ENCODE assay signal across 25 cellular contexts in genomic region chr3:42531470-42531869, GRCh38. TPM values are rescaled to one million over a fixed set of nuclear protein-coding genes. Genes with fewer than 3 reads are reported as not detected.
DNase-seq lines count a peak whose midpoint lies in the region; ATAC-seq and TF ChIP-seq lines count a peak whose summit lies in the region.
"Had no signal": no experiment of that assay in that cellular context is flagged by ENCODE, and none has a peak within 500 bp of the region (broad histone marks: within the 10 kb centered on the region; RNA-seq: fewer than 3 reads in every experiment).

No MANE protein-coding gene starts in this region.

- H3K4ac ChIP-seq in mesenchymal stem cell (ENCODE audit: low read depth in 1 of 2, low read length in 2 of 2): no peak overlapping the region

- H3K14ac ChIP-seq in mesenchymal stem cell (ENCODE audit: low read length in 2 of 2): no peak overlapping the region

- no peaks in the 10 kb centered on the region for H3K9me3 ChIP-seq in CD8-positive, alpha-beta T cell (ENCODE audit: low read length)
- no peaks in the 10 kb centered on the region for H3K9me3 ChIP-seq in GM23248 (ENCODE audit: low read depth)
- H3K9me3 ChIP-seq in mesenchymal stem cell (ENCODE audit: control insufficient read depth, low read length): no peaks in the 10 kb centered on the region
- H3K9me3 ChIP-seq: HAP-1 had no signal

- no peak overlapping the region for H4K8ac ChIP-seq in mesenchymal stem cell (ENCODE audit: low read length)

- H3K23ac ChIP-seq in mesenchymal stem cell (ENCODE audit: low read length in 2 of 2): no peak overlapping the region

- H4K20me1 ChIP-seq in GM23248 (ENCODE audit: insufficient read depth): no peaks in the 10 kb centered on the region

- peak overlapping the region; percentile 10 for H3K27ac Mint-ChIP-seq in activated naive CD4-positive, alpha-beta T cell treated with anti-CD3 and anti-CD28 coated beads for 36 hours
- peak overlapping the region; percentile 70 for H3K27ac Mint-ChIP-seq in CD8-positive, alpha-beta T cell
- H3K27ac Mint-ChIP-seq: IgD-negative memory B cell had no signal

- no peaks in the 10 kb centered on the region for H3K9me3 Mint-ChIP-seq in activated naive CD4-positive, alpha-beta T cell treated with anti-CD3 and anti-CD28 coated beads for 36 hours
- H3K9me3 Mint-ChIP-seq in CD8-positive, alpha-beta T cell: no peaks in the 10 kb centered on the region
- H3K9me3 Mint-ChIP-seq: IgD-negative memory B cell had no signal

- no peaks in the 10 kb centered on the region for H3K36me3 Mint-ChIP-seq in activated naive CD4-positive, alpha-beta T cell treated with anti-CD3 and anti-CD28 coated beads for 36 hours (ENCODE audit: low read depth)
- H3K36me3 Mint-ChIP-seq in CD8-positive, alpha-beta T cell: peaks cover 36% of the 10 kb centered on the region
- H3K36me3 Mint-ChIP-seq: IgD-negative memory B cell had no signal

- CTCF ChIA-PET in activated naive CD4-positive, alpha-beta T cell treated with anti-CD3 and anti-CD28 coated beads for 36 hours (lab: Charles Lee): interaction anchor here (9.4 kb wide), 1 partner anchor 17 kb away, joined by 79 read pairs; no protein-coding TSS in a partner anchor
- CTCF ChIA-PET in CD8-positive, alpha-beta T cell (lab: Charles Lee): interaction anchor here (1.0 to 25.4 kb wide), 4 partner anchors 8 to 24 kb away, joined by 4 to 556 read pairs (median 5); partner anchors contain the start of gene VIPR1

- POLR2A ChIA-PET in CD8-positive, alpha-beta T cell (lab: Charles Lee): no interaction called here

- no peaks in the 10 kb centered on the region for H3K79me2 ChIP-seq in GM23248 (ENCODE audit: insufficient read depth)

- intact Hi-C loops in activated naive CD4-positive, alpha-beta T cell treated with anti-CD3 and anti-CD28 coated beads for 36 hours (cut with micrococcal nuclease): no loop called here
- intact Hi-C loops in CD8-positive, alpha-beta T cell (cut with DNase I, micrococcal nuclease): no loop called here
- intact Hi-C loops in dorsolateral prefrontal cortex (cut with DNase I) (no loop called here), posterior vena cava (cut with DNase I) (no loop called here)

- no peak overlapping the region for H2AFZ ChIP-seq in GM23248
- no peak overlapping the region for H2AFZ ChIP-seq in mesenchymal stem cell (ENCODE audit: low read depth, low read length)

- H2AK5ac ChIP-seq in mesenchymal stem cell (ENCODE audit: low read length, severe bottlenecking): no peak overlapping the region

- H2BK5ac ChIP-seq in mesenchymal stem cell (ENCODE audit: low read depth, low read length, poor library complexity, severe bottlenecking): no peak overlapping the region

- H3K4me2 ChIP-seq in GM23248 (ENCODE audit: unreplicated experiment): no peak overlapping the region
- H3K4me2 ChIP-seq in mesenchymal stem cell (ENCODE audit: low read length, poor library complexity, severe bottlenecking): no peak overlapping the region

- H3K9me2 ChIP-seq in GM23248 (ENCODE audit: insufficient read depth): no peaks in the 10 kb centered on the region

- in situ Hi-C loops in GM23248 (cut with MboI): no loop called here

- no peak for DNase-seq in activated naive CD4-positive, alpha-beta T cell treated with anti-CD3 and anti-CD28 coated beads for 36 hours
- no peak for DNase-seq in activated naive CD4-positive, alpha-beta T cell (lab: John Stamatoyannopoulos, UW)
- no peak for DNase-seq in CD8-positive, alpha-beta T cell
- DNase-seq in dorsolateral prefrontal cortex: no peak
- peak; percentile 66 for DNase-seq in posterior vena cava (ENCODE audit: low spot score)
- DNase-seq in A172 (ENCODE audit: low spot score): no peak
- no peak for DNase-seq in GM23248
- no peak for DNase-seq in mesenchymal stem cell
- DNase-seq: 8988T; AML-193; DMS79; Karpas-422; MV-4-11; NCI-H1105 treated with DMSO at 0.1 percent for 48 hours; NCI-H2029 treated with DMSO at 0.1 percent for 48 hours; NCI-H345; NCI-H524; NCI-H774; NK-92 treated with Interleukin-12 subunit alpha and Interleukin-12 subunit beta, amount 100 ng/mL, for 24 hours had no signal

- no peak for ATAC-seq in CD8-positive, alpha-beta T cell
- ATAC-seq: SK-N-SH treated with all-trans-retinoic acid at 6 μM for 48 hours had no signal

- peaks cover 78% of the 10 kb centered on the region for H3K4me1 ChIP-seq in CD8-positive, alpha-beta T cell (ENCODE audit: insufficient read depth, low read length)
- H3K4me1 ChIP-seq in GM23248 (ENCODE audit: insufficient read depth) (no peaks in the 10 kb centered on the region), mesenchymal stem cell (ENCODE audit: control insufficient read depth, insufficient read depth, low read depth, low read length) (peaks cover 11% of the 10 kb centered on the region)
- H3K4me1 ChIP-seq: HAP-1 had no signal

- no peak overlapping the region for H3K9ac ChIP-seq in GM23248
- H3K9ac ChIP-seq in mesenchymal stem cell (ENCODE audit: low read length): no peak overlapping the region

- H3K27me3 ChIP-seq in CD8-positive, alpha-beta T cell (ENCODE audit: insufficient read depth, low read length): no peaks in the 10 kb centered on the region
- no peaks in the 10 kb centered on the region for H3K27me3 ChIP-seq in dorsolateral prefrontal cortex
- no peaks in the 10 kb centered on the region for H3K27me3 ChIP-seq in GM23248 (replicated peaks; ENCODE audit: insufficient read depth)
- H3K27me3 ChIP-seq in mesenchymal stem cell (ENCODE audit: control insufficient read depth in 1 of 2, insufficient read depth in 1 of 2, low read length in 2 of 2): peaks cover 24 to 72% of the 10 kb centered on the region in 2 experiments

- no peak overlapping the region for H2BK15ac ChIP-seq in mesenchymal stem cell (ENCODE audit: low read depth, poor library complexity, severe bottlenecking)

- 56 to 57% methylated on average over 6 of the region's 6 CpGs for WGBS in GM23248 (ENCODE audit: low coverage in 1 of 2, low lambda C conversion rate in 2 of 2, missing lambda C conversion rate in 2 of 2), 2 experiments
- WGBS in mesenchymal stem cell: 82% methylated on average over 5 of the region's 6 CpGs

- H3F3A ChIP-seq in GM23248 (ENCODE audit: insufficient read depth): no peaks in the 10 kb centered on the region

- peaks cover 75% of the 10 kb centered on the region for H3K4me1 Mint-ChIP-seq in activated naive CD4-positive, alpha-beta T cell treated with anti-CD3 and anti-CD28 coated beads for 36 hours (ENCODE audit: low read depth)
- peaks cover 83% of the 10 kb centered on the region for H3K4me1 Mint-ChIP-seq in CD8-positive, alpha-beta T cell (ENCODE audit: low read depth)

- no peak overlapping the region for H3K4me3 ChIP-seq in CD8-positive, alpha-beta T cell (ENCODE audit: low read depth, low read length)
- H3K4me3 ChIP-seq in dorsolateral prefrontal cortex (no peak overlapping the region), GM23248 (no peak overlapping the region), mesenchymal stem cell (ENCODE audit: insufficient read depth in 1 of 2, low read depth in 1 of 2, low read length in 2 of 2) (no peak overlapping the region)
- H3K4me3 ChIP-seq: HAP-1 had no signal

- H3K4me3 Mint-ChIP-seq in activated naive CD4-positive, alpha-beta T cell treated with anti-CD3 and anti-CD28 coated beads for 36 hours: no peak overlapping the region
- no peak overlapping the region for H3K4me3 Mint-ChIP-seq in CD8-positive, alpha-beta T cell
- H3K4me3 Mint-ChIP-seq: IgD-negative memory B cell had no signal

- no peaks in the 10 kb centered on the region for H3K27me3 Mint-ChIP-seq in activated naive CD4-positive, alpha-beta T cell treated with anti-CD3 and anti-CD28 coated beads for 36 hours (ENCODE audit: low read depth)
- no peaks in the 10 kb centered on the region for H3K27me3 Mint-ChIP-seq in CD8-positive, alpha-beta T cell (ENCODE audit: low read depth)

- H3K79me1 ChIP-seq in mesenchymal stem cell (replicated peaks; ENCODE audit: low read length, poor library complexity, severe bottlenecking): no peaks in the 10 kb centered on the region

- no peak overlapping the region for H3K18ac ChIP-seq in mesenchymal stem cell (ENCODE audit: low read depth in 1 of 2, low read length in 2 of 2)

- peaks cover 5% of the 10 kb centered on the region for H3K36me3 ChIP-seq in CD8-positive, alpha-beta T cell (ENCODE audit: insufficient read depth, low read length)
- H3K36me3 ChIP-seq in GM23248 (ENCODE audit: low read depth): no peaks in the 10 kb centered on the region
- H3K36me3 ChIP-seq in mesenchymal stem cell (ENCODE audit: control insufficient read depth in 1 of 2, insufficient read depth in 2 of 2, low read depth in 1 of 2, low read length in 2 of 2): no peaks in the 10 kb centered on the region
- H3K36me3 ChIP-seq: HAP-1 had no signal

- H3K27ac ChIP-seq in CD8-positive, alpha-beta T cell (ENCODE audit: low read depth, low read length): no peak overlapping the region
- H3K27ac ChIP-seq in dorsolateral prefrontal cortex (peak overlapping the region in 37 of 59 donors; percentile 0 to 84 (median 53)), GM23248 (no peak overlapping the region), mesenchymal stem cell (ENCODE audit: low read length, poor library complexity, severe bottlenecking) (no peak overlapping the region)
- H3K27ac ChIP-seq: C4-2B, RWPE1 had no signal

- no peak overlapping the region for H2BK120ac ChIP-seq in mesenchymal stem cell (ENCODE audit: low read depth, low read length)

- no peak for TF ChIP-seq CTCF in CD8-positive, alpha-beta T cell (IDR thresholded peaks at IDR 0.05)
- no peak for TF ChIP-seq CTCF in dorsolateral prefrontal cortex (IDR thresholded peaks at IDR 0.05 in 54 of 56, conservative IDR thresholded peaks at IDR 0.05 in 2 of 56; ENCODE audit: low read depth in 1 of 56, partially characterized antibody in 56 of 56)

- no peak overlapping the region for H4K91ac ChIP-seq in mesenchymal stem cell (ENCODE audit: low read length)

- no peak overlapping the region for H2BK12ac ChIP-seq in mesenchymal stem cell (ENCODE audit: low read length in 2 of 2)

RNA-seq across cellular contexts. Expression of gene VIPR1, which starts 29.0 kb away (rescaled TPM):
- total RNA-seq in activated naive CD4-positive, alpha-beta T cell treated with anti-CD3 and anti-CD28 coated beads for 36 hours: 1 to 10 TPM; 6.3 to 8.4 TPM
- 10 to 100 TPM; 31.2 to 34.3 TPM for total RNA-seq in CD8-positive, alpha-beta T cell
- total RNA-seq in dorsolateral prefrontal cortex (10 to 100 TPM; 15.9 to 69.4 (median 40.2) TPM), posterior vena cava (1 to 10 TPM; 1.3 to 2.2 TPM)
- not detected in 2 replicates for total RNA-seq in A172 (2014; rRNA removed; shearing (Covaris generic))
- not detected in 2 replicates for total RNA-seq in GM23248 (2014; rRNA removed; shearing (Covaris generic))
- polyA plus RNA-seq in GM23248 (2016; fragmentation: Nextera tagmentation; extraction: Ambion mirVana): not detected in 2 replicates
- 3.8 TPM for polyA plus RNA-seq in mesenchymal stem cell (2013, experiment 1 of 2)
- 3.9 TPM for polyA plus RNA-seq in mesenchymal stem cell (2013, experiment 2 of 2)
- polyA plus RNA-seq: AG04450 had no signal

RNA-seq across cellular contexts. Expression of gene SEC22C, which starts 50.3 kb away (rescaled TPM):
- total RNA-seq in activated naive CD4-positive, alpha-beta T cell treated with anti-CD3 and anti-CD28 coated beads for 36 hours: 10 to 100 TPM; 41.2 to 45.9 TPM
- 10 to 100 TPM; 71.3 to 75.2 TPM for total RNA-seq in CD8-positive, alpha-beta T cell
- 10 to 100 TPM; 37.5 to 76.6 (median 57.6) TPM for total RNA-seq in dorsolateral prefrontal cortex
- total RNA-seq in posterior vena cava: 10 to 100 TPM; 43.8 to 47.0 TPM
- 77.4 and 84.5 TPM in 2 replicates for total RNA-seq in A172 (2014; rRNA removed; shearing (Covaris generic))
- total RNA-seq in GM23248 (2014; rRNA removed; shearing (Covaris generic)): 67.3 and 80.1 TPM in 2 replicates
- polyA plus RNA-seq in GM23248 (2016; fragmentation: Nextera tagmentation; extraction: Ambion mirVana): 55.9 and 56.9 TPM in 2 replicates
- polyA plus RNA-seq in mesenchymal stem cell (2013, experiment 1 of 2): 42.5 TPM
- 45.2 TPM for polyA plus RNA-seq in mesenchymal stem cell (2013, experiment 2 of 2)

RNA-seq across cellular contexts. Expression of gene SS18L2, which starts 59.2 kb away (rescaled TPM):
- 10 to 100 TPM; 38.8 to 39.1 TPM for total RNA-seq in activated naive CD4-positive, alpha-beta T cell treated with anti-CD3 and anti-CD28 coated beads for 36 hours
- total RNA-seq in CD8-positive, alpha-beta T cell: 10 to 100 TPM; 55.5 to 59.8 TPM
- total RNA-seq in dorsolateral prefrontal cortex: 10 to 100 TPM; 13.0 to 41.1 (median 28.2) TPM
- 10 to 100 TPM; 15.4 to 16.8 TPM for total RNA-seq in posterior vena cava
- 33.2 and 37.8 TPM in 2 replicates for total RNA-seq in A172 (2014; rRNA removed; shearing (Covaris generic))
- 11.1 and 23.5 TPM in 2 replicates for total RNA-seq in GM23248 (2014; rRNA removed; shearing (Covaris generic))
- polyA plus RNA-seq in GM23248 (2016; fragmentation: Nextera tagmentation; extraction: Ambion mirVana): 46.9 and 49.1 TPM in 2 replicates
- polyA plus RNA-seq in mesenchymal stem cell (2013, experiment 1 of 2): 39.2 TPM
- polyA plus RNA-seq in mesenchymal stem cell (2013, experiment 2 of 2): 42.8 TPM

Comparison
In these comparisons a context has a peak if more than half of its experiments do, and no peak if none do; other contexts are left out.
1. H3K27ac ChIP-seq: peak in dorsolateral prefrontal cortex (37 of 59); none in CD8-positive, alpha-beta T cell (single experiment), GM23248 (single experiment) and mesenchymal stem cell (single experiment).